20 cellular contexts compared by ENCODE assay signal in the genomic region with DNA sequence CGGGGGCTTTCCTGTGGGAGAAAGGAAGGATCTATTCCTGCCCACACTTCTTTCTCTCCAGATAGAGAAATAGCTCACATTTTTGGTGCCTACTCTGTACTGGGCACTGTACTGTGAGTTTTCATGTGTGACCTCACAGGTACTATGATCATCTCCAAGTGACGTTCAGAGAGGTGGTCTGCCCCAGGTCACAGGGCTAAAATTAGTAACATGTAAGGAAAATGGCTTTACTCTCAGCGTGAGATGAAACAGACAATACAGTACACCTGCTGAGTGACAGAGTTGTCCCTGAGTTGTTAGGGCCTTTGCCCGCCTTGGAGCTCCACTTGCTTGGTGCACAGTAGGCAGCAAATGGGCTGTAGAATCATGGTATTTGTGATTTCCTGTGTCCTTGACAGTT. TPM values are rescaled to one million over a fixed set of nuclear protein-coding genes. Genes with fewer than 3 reads are reported as not detected.
DNase-seq lines count a peak whose midpoint lies in the region; ATAC-seq and TF ChIP-seq lines count a peak whose summit lies in the region.
"Had no signal": no experiment of that assay in that cellular context is flagged by ENCODE, and none has a peak within 500 bp of the region (broad histone marks: within the 10 kb centered on the region; RNA-seq: fewer than 3 reads in every experiment).

No MANE protein-coding gene starts in this region.

- H3K27me3 ChIP-seq in cardiac muscle cell = no peaks in the 10 kb centered on the region
- H3K27me3 ChIP-seq in right atrium auricular region = no peaks in the 10 kb centered on the region
- H3K27me3 ChIP-seq in tibial nerve = no peaks in the 10 kb centered on the region
- H3K27me3 ChIP-seq: gastrocnemius medialis had no signal

- no peaks in the 10 kb centered on the region for H3K36me3 ChIP-seq in cardiac muscle cell
- no peaks in the 10 kb centered on the region for H3K36me3 ChIP-seq in right atrium auricular region
- H3K36me3 ChIP-seq in tibial nerve = no peaks in the 10 kb centered on the region
- H3K36me3 ChIP-seq: gastrocnemius medialis, neutrophil had no signal

- no peak for TF ChIP-seq POLR2A in tibial nerve (IDR thresholded peaks at IDR 0.05)

- ATAC-seq in left cardiac atrium (no peak), GM19351 (IDR thresholded peaks at IDR 0.05; ENCODE audit: unreplicated experiment) (no peak)
- ATAC-seq: activated CD4-positive, CD25-positive, alpha-beta regulatory T cell treated with anti-CD3 and anti-CD28 coated beads, Interleukin-2, amount 50 U/mL, for 24 hours; activated CD8-positive, alpha-beta T cell treated with anti-CD3 and anti-CD28 coated beads, Interleukin-2, amount 10 ng/mL, durations not matched to agents 7 days and 5 days had no signal

- TF ChIP-seq CTCF in cardiac muscle cell (IDR thresholded peaks at IDR 0.05; ENCODE audit: low read depth, low read length) (no peak), right atrium auricular region (IDR thresholded peaks at IDR 0.05) (no peak), tibial nerve (IDR thresholded peaks at IDR 0.05) (no peak)

- H3K9me3 ChIP-seq in cardiac muscle cell (ENCODE audit: low read depth) = no peaks in the 10 kb centered on the region
- no peaks in the 10 kb centered on the region for H3K9me3 ChIP-seq in right atrium auricular region
- H3K9me3 ChIP-seq in tibial nerve = no peaks in the 10 kb centered on the region
- H3K9me3 ChIP-seq: gastrocnemius medialis, neutrophil had no signal

- no peak overlapping the region for H3K4me3 ChIP-seq in cardiac muscle cell
- no peak overlapping the region for H3K4me3 ChIP-seq in right atrium auricular region
- no peak overlapping the region for H3K4me3 ChIP-seq in tibial nerve
- H3K4me3 ChIP-seq: gastrocnemius medialis, PC-9, skin epidermis had no signal

- H3K27ac ChIP-seq in cardiac muscle cell = peak overlapping the region; percentile 94
- peak overlapping the region; percentile 14 for H3K27ac ChIP-seq in angular gyrus (ENCODE audit: low read depth, low read length)
- H3K27ac ChIP-seq in right atrium auricular region = peak overlapping the region; percentile 54 to 68
- H3K27ac ChIP-seq in tibial nerve = peak overlapping the region; percentile 57 to 88 (median 73)
- H3K27ac ChIP-seq: gastrocnemius medialis, neutrophil, PC-9, skin epidermis had no signal

- intact Hi-C loops in left cardiac atrium (cut with DNase I) = no loop called here

- H3K4me1 ChIP-seq in cardiac muscle cell (ENCODE audit: low read depth) (peaks cover 56% of the 10 kb centered on the region), right atrium auricular region (peaks cover 0 to 79% of the 10 kb centered on the region in 2 donors), tibial nerve (peaks cover 0 to 64% (median 22%) of the 10 kb centered on the region in 4 donors)

- WGBS in tibial nerve, 2 donors = 67 to 78% methylated on average over 4 of the region's 4 CpGs

- DNase-seq in cardiac muscle cell (ENCODE audit: low read depth in 1 of 2, low spot score in 1 of 2) (peak in 1 of 2 donors; percentile 13), left cardiac atrium (no peak), right atrium auricular region (ENCODE audit: low spot score) (no peak), tibial nerve (ENCODE audit: low spot score in 2 of 2) (no peak), NCI-H446 treated with DMSO at 0.1 percent for 48 hours (lab: John Stamatoyannopoulos, UW) (no peak), NCI-H526 (lab: John Stamatoyannopoulos, UW) (no peak)
- DNase-seq: activated CD8-positive, alpha-beta T cell treated with anti-CD3 and anti-CD28 coated beads, Interleukin-2, amount 10 ng/mL, durations not matched to agents 7 days and 5 days; activated effector memory CD4-positive, alpha-beta T cell treated with Interleukin-2 at 50 U/mL for 16 hours; activated T-cell treated with anti-CD3 and anti-CD28 coated beads for 4 hours; Kasumi-1; NCI-H1694; NCI-H2171; NCI-H774 had no signal

- TF ChIP-seq EP300 in tibial nerve (IDR thresholded peaks at IDR 0.05) = no peak

RNA-seq across cellular contexts. Expression of gene KANK1, which starts 30.9 kb away (rescaled TPM):
- 43.8 and 52.6 TPM in 2 replicates for total RNA-seq in cardiac muscle cell
- polyA plus RNA-seq in cardiac muscle cell = 35.9 and 53.9 TPM in 2 replicates
- total RNA-seq in left cardiac atrium = 100 to 1,000 TPM; 110 to 137 TPM
- 100 to 1,000 TPM; 164 to 166 TPM for total RNA-seq in right atrium auricular region
- 10 to 100 TPM; 54.9 to 61.8 (median 59.8) TPM for total RNA-seq in tibial nerve

Comparison
In these comparisons a context has a peak if more than half of its experiments do, and no peak if none do; other contexts are left out.
1. H3K27ac ChIP-seq: peak in every context shown above with its lines; median percentile 94 in cardiac muscle cell; 73 in tibial nerve; 61 in right atrium auricular region; 14 in angular gyrus.